ENCODE assay signal across 8 cellular contexts in the genomic region with DNA sequence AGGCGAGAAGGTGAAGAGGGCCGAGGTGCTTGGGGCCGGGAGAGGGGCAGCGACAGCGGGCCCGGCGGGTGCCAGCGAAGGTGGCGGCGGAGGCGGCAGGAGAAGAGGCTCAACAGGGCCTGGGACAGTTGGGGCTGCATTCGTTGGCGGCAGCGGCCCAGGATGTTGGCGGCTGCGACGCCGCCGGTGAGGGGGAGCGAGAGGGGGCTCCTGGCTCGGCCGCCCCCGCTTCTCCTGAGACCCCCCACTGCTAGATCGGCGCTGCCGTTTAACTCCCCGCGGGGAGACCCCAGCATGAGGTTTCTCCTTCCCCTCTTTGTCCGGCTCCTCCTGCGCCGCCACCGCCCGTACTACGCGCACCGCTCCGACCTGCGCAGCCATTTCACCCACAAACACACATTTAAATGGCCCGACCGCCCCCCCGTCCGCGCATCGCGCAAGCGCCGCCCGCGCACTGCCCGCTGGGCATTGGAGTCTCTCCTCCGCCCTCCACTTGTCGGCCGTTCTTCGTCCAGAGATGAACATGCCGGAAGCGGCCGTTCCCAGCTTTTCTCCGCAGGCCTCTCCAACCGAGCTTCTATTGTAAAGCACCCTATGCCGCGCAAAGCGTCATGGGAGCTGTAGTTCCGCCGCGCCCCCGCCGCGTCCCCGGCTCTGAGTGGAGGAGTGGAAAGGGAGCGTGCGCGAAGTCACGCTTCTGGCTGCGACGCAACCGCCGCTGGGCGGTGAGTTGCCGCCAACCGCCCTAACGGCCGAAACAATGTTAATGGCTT. TPM values are rescaled to one million over a fixed set of nuclear protein-coding genes. Genes with fewer than 3 reads are reported as not detected.
DNase-seq lines count a peak whose midpoint lies in the region; ATAC-seq, FAIRE-seq and TF ChIP-seq lines count a peak whose summit lies in the region.

A gene (minus strand): TSS at position 589 of the 773 bp plus-strand sequence. CDS start 64 bp downstream, at position 525.

- H3K27me3 Mint-ChIP-seq in Caco-2 (ENCODE audit: insufficient read depth, unreplicated experiment), result no peaks in the 10 kb centered on the region
- H3K27me3 Mint-ChIP-seq in activated CD8-positive, alpha-beta memory T cell treated with anti-CD3 and anti-CD28 coated beads, Interleukin-2, amount 10 ng/mL, durations not matched to agents 7 days and 5 days, result no peaks in the 10 kb centered on the region

- H3K4me1 Mint-ChIP-seq in Caco-2 (ENCODE audit: low read depth, unreplicated experiment), result no peaks in the 10 kb centered on the region
- peaks cover 28% of the 10 kb centered on the region for H3K4me1 Mint-ChIP-seq in activated CD8-positive, alpha-beta memory T cell treated with anti-CD3 and anti-CD28 coated beads, Interleukin-2, amount 10 ng/mL, durations not matched to agents 7 days and 5 days

- no peaks in the 10 kb centered on the region for H3K36me3 Mint-ChIP-seq in Caco-2 (ENCODE audit: insufficient read depth, unreplicated experiment)
- H3K36me3 Mint-ChIP-seq in activated CD8-positive, alpha-beta memory T cell treated with anti-CD3 and anti-CD28 coated beads, Interleukin-2, amount 10 ng/mL, durations not matched to agents 7 days and 5 days, result peaks cover 33% of the 10 kb centered on the region

- H3K56ac ChIP-seq in H1 (replicated peaks; ENCODE audit: insufficient read length, low read depth, low read length) (peak within 1 kb of the TSS; percentile 42), mesendoderm (ENCODE audit: low read length) (peak within 1 kb of the TSS; percentile 97)

- H4K91ac ChIP-seq in H1 (replicated peaks; ENCODE audit: insufficient read length, low read length), result peak within 1 kb of the TSS; percentile 58

- H2BK120ac ChIP-seq in H1 (replicated peaks; ENCODE audit: low read depth, low read length) (no peak within 1 kb of the TSS), mesendoderm (ENCODE audit: low read depth, low read length) (no peak within 1 kb of the TSS)

- H3K4me2 ChIP-seq in H1 (ENCODE audit: insufficient read depth in 1 of 2, low read depth in 2 of 2, low read length in 2 of 2) (peak within 1 kb of the TSS; percentile 68 to 73), mesendoderm (ENCODE audit: low read length) (peak within 1 kb of the TSS; percentile 82)

- H3K36me3 ChIP-seq in Caco-2 (ENCODE audit: control insufficient read depth, insufficient read depth, low read length) (no peaks in the 10 kb centered on the region), NT2/D1 (ENCODE audit: insufficient read depth, insufficient read length, low read length) (no peaks in the 10 kb centered on the region), H1 (ENCODE audit: control insufficient read depth in 2 of 4, insufficient read depth in 4 of 4, low read length in 3 of 4) (no peaks in the 10 kb centered on the region), mesendoderm (ENCODE audit: control insufficient read depth, insufficient read depth, low read length) (no peaks in the 10 kb centered on the region)

- no peak; a peak in 1 of 4 replicates for TF ChIP-seq RAD21 in H1 (IDR thresholded peaks at IDR 0.05 in 1 of 2, conservative IDR thresholded peaks at IDR 0.05 in 1 of 2; ENCODE audit: low read depth in 2 of 2, low read length in 2 of 2)

- no peak within 1 kb of the TSS for H2BK15ac ChIP-seq in H1 (ENCODE audit: low read length)
- H2BK15ac ChIP-seq in mesendoderm (replicated peaks; ENCODE audit: low read depth), result no peak within 1 kb of the TSS

- TF ChIP-seq CTCF in Caco-2 (IDR thresholded peaks at IDR 0.05; ENCODE audit: insufficient read depth in 1 of 2, low read depth in 1 of 2, low read length in 1 of 2, severe bottlenecking in 1 of 2, unreplicated experiment in 1 of 2) (no peak), H1 (IDR thresholded peaks at IDR 0.05; ENCODE audit: control extremely low read depth in 1 of 3, insufficient read depth in 1 of 3, low read depth in 1 of 3, low read length in 3 of 3) (no peak)

- H3K27me3 ChIP-seq in Caco-2 (replicated peaks; ENCODE audit: control insufficient read depth, insufficient read depth, low read length) (no peaks in the 10 kb centered on the region), NT2/D1 (ENCODE audit: insufficient read depth, insufficient read length) (no peaks in the 10 kb centered on the region), H1 (replicated peaks in 1 of 4; ENCODE audit: control insufficient read depth in 3 of 4, extremely low read depth in 1 of 4, insufficient read depth in 3 of 4, low read length in 3 of 4) (no peaks in the 10 kb centered on the region), mesendoderm (ENCODE audit: insufficient read depth, low read length, poor library complexity) (no peaks in the 10 kb centered on the region)

- H3K9me3 ChIP-seq in Caco-2 (no peaks in the 10 kb centered on the region), NT2/D1 (ENCODE audit: insufficient read depth, low read length) (no peaks in the 10 kb centered on the region), H1 (ENCODE audit: insufficient read depth in 2 of 2, low read depth in 1 of 2, low read length in 1 of 2) (no peaks in the 10 kb centered on the region)

- peak; percentile 86 for ATAC-seq in GM21381 (IDR thresholded peaks at IDR 0.05; ENCODE audit: unreplicated experiment)
- ATAC-seq in activated CD8-positive, alpha-beta memory T cell treated with anti-CD3 and anti-CD28 coated beads, Interleukin-2, amount 10 ng/mL, durations not matched to agents 7 days and 5 days, result peak; percentile 95

- H3K9me3 Mint-ChIP-seq in Caco-2 (ENCODE audit: unreplicated experiment), result no peaks in the 10 kb centered on the region
- no peaks in the 10 kb centered on the region for H3K9me3 Mint-ChIP-seq in activated CD8-positive, alpha-beta memory T cell treated with anti-CD3 and anti-CD28 coated beads, Interleukin-2, amount 10 ng/mL, durations not matched to agents 7 days and 5 days (ENCODE audit: low read depth)

- intact Hi-C loops in Caco-2 (cut with micrococcal nuclease; ENCODE audit: unreplicated experiment), result loop anchor here (1.0 to 2.0 kb wide), 3 partner anchors 53 to 117 kb away; a partner anchor contains a TSS

- H2BK5ac ChIP-seq in H1 (ENCODE audit: low read depth, low read length) (peak within 1 kb of the TSS; percentile 67), mesendoderm (ENCODE audit: low read length) (no peak within 1 kb of the TSS)

- H4K8ac ChIP-seq in H1 (ENCODE audit: extremely low read depth, insufficient read depth, low read length) (peak within 1 kb of the TSS; percentile 93), mesendoderm (ENCODE audit: low read depth, low read length) (peak within 1 kb of the TSS; percentile 60)

- no peak within 1 kb of the TSS for H2BK20ac ChIP-seq in H1 (ENCODE audit: low read length)

- no peak within 1 kb of the TSS for H3K14ac ChIP-seq in H1 (ENCODE audit: insufficient read length)

- DNase-seq in Caco-2, result peak; percentile 95 to 98
- DNase-seq in HUDEP-2 (lab: John Stamatoyannopoulos, UW; ENCODE audit: unreplicated experiment in 76 of 76), result peak; percentile 27 to 99 (median 97)
- peak; percentile 100 for DNase-seq in NT2/D1 (ENCODE audit: low read depth, low spot score)
- peak; percentile 100 for DNase-seq in activated CD8-positive, alpha-beta memory T cell treated with anti-CD3 and anti-CD28 coated beads, Interleukin-2, amount 10 ng/mL, durations not matched to agents 7 days and 5 days
- DNase-seq in H1 (ENCODE audit: low read depth in 1 of 2, low spot score in 2 of 2), result peak; percentile 94 to 96
- peak; percentile 100 for DNase-seq in mesendoderm
- DNase-seq in stimulated activated CD8-positive, alpha-beta memory T cell treated with anti-CD3 and anti-CD28 coated beads, Interleukin-15, amount 100 ng/mL, for 1 hour (ENCODE audit: low read depth), result peak; percentile 97

- H3K4me3 ChIP-seq in Caco-2 (ENCODE audit: low read depth, low read length) (peak within 1 kb of the TSS; percentile 82), NT2/D1 (ENCODE audit: insufficient read length, low read depth) (peak within 1 kb of the TSS; percentile 97), H1 (ENCODE audit: extremely low read depth in 1 of 4, insufficient read depth in 2 of 4, low read depth in 3 of 4, low read length in 4 of 4) (peak within 1 kb of the TSS; percentile 85 to 99 (median 92)), mesendoderm (ENCODE audit: low read length) (peak within 1 kb of the TSS; percentile 90)

- H2BK12ac ChIP-seq in H1 (ENCODE audit: low read depth, low read length), result no peak within 1 kb of the TSS; the same call in 1 of the 2 replicates

- TF ChIP-seq EP300 in H1 (IDR thresholded peaks at IDR 0.05; ENCODE audit: borderline replicate concordance in 1 of 2, low read depth in 2 of 2, low read length in 2 of 2), result 0 out of 3 replicates have a peak, but pooled peaks of 1 of the 2 experiments have one; percentile 25

- H3K4me1 ChIP-seq in Caco-2 (peaks cover 8% of the 10 kb centered on the region), NT2/D1 (ENCODE audit: insufficient read depth, insufficient read length) (no peaks in the 10 kb centered on the region), H1 (replicated peaks in 1 of 4; ENCODE audit: control insufficient read depth in 3 of 4, insufficient read depth in 4 of 4, low read length in 3 of 4) (no peaks in the 10 kb centered on the region), mesendoderm (ENCODE audit: control insufficient read depth, low read depth, low read length) (peaks cover 2% of the 10 kb centered on the region)

- H3K18ac ChIP-seq in H1 (ENCODE audit: extremely low read depth, low read length) (peak within 1 kb of the TSS; percentile 29), mesendoderm (ENCODE audit: low read length) (peak within 1 kb of the TSS; percentile 4)

- H2AK5ac ChIP-seq in H1 (ENCODE audit: low read depth, low read length), result no peak within 1 kb of the TSS; the same call in 1 of the 2 replicates
- no peak within 1 kb of the TSS for H2AK5ac ChIP-seq in mesendoderm (ENCODE audit: low read length)

- H3K27ac ChIP-seq in H1 (ENCODE audit: low read depth, low read length) (peak within 1 kb of the TSS; percentile 65), mesendoderm (ENCODE audit: low read depth, low read length) (peak within 1 kb of the TSS; percentile 69)

- peak within 1 kb of the TSS; percentile 70 for H3K27ac Mint-ChIP-seq in Caco-2 (ENCODE audit: unreplicated experiment)
- H3K27ac Mint-ChIP-seq in activated CD8-positive, alpha-beta memory T cell treated with anti-CD3 and anti-CD28 coated beads, Interleukin-2, amount 10 ng/mL, durations not matched to agents 7 days and 5 days, result peak within 1 kb of the TSS; percentile 92

- H3K4me3 Mint-ChIP-seq in Caco-2 (ENCODE audit: unreplicated experiment), result peak within 1 kb of the TSS; percentile 77
- H3K4me3 Mint-ChIP-seq in activated CD8-positive, alpha-beta memory T cell treated with anti-CD3 and anti-CD28 coated beads, Interleukin-2, amount 10 ng/mL, durations not matched to agents 7 days and 5 days, result peak within 1 kb of the TSS; percentile 83

- peaks cover 2 to 4% of the 10 kb centered on the region in 2 experiments for H4K20me1 ChIP-seq in H1 (replicated peaks in 1 of 2; ENCODE audit: control insufficient read depth in 1 of 2, insufficient read depth in 2 of 2, low read length in 2 of 2)

- H3K79me1 ChIP-seq in H1 (ENCODE audit: low read depth, low read length) (no peaks in the 10 kb centered on the region), mesendoderm (ENCODE audit: low read length) (peaks cover 7% of the 10 kb centered on the region)

- peaks cover 12 to 43% of the 10 kb centered on the region in 2 experiments for H3K79me2 ChIP-seq in H1 (ENCODE audit: control insufficient read depth in 1 of 2, insufficient read depth in 2 of 2, low read length in 2 of 2)
- peaks cover 32% of the 10 kb centered on the region for H3K79me2 ChIP-seq in mesendoderm (ENCODE audit: control insufficient read depth, insufficient read depth, low read length)

- H3K9ac ChIP-seq in NT2/D1 (ENCODE audit: insufficient read length, low read depth) (peak within 1 kb of the TSS; percentile 98), H1 (replicated peaks in 1 of 4; ENCODE audit: extremely low read depth in 1 of 4, low read depth in 3 of 4, low read length in 3 of 4) (peak within 1 kb of the TSS; percentile 72 to 85 (median 76)), mesendoderm (ENCODE audit: low read length) (peak within 1 kb of the TSS; percentile 94)

- H2AFZ ChIP-seq in H1 (ENCODE audit: low read length), result 0 out of 2 replicates have a peak within 1 kb of the TSS, but pooled peaks have one; percentile 1

- TF ChIP-seq POLR2A in H1 (IDR thresholded peaks at IDR 0.05; ENCODE audit: control extremely low read depth in 1 of 2, low read depth in 2 of 2, low read length in 2 of 2), result peak in 1 of 2 experiments; percentile 82; a peak in 2 of 3 replicates

- CTCF ChIA-PET in Caco-2 (lab: Charles Lee), result interaction anchor here (0.9 to 1.0 kb wide), 3 partner anchors 18 to 739 kb away, joined by 3 to 4 read pairs (median 3); a partner anchor contains a TSS
- CTCF ChIA-PET in activated CD8-positive, alpha-beta memory T cell treated with anti-CD3 and anti-CD28 coated beads, Interleukin-2, amount 10 ng/mL, durations not matched to agents 7 days and 5 days (lab: Charles Lee), result interaction anchor here (0.7 to 2.0 kb wide), 6 partner anchors 11 to 142 kb away, joined by 3 to 6 read pairs (median 5); a partner anchor contains a TSS
- CTCF ChIA-PET in H1 (lab: Charles Lee; ENCODE audit: partially characterized antibody), result no interaction called here

- TSS peak; percentile 33 for BruUV-seq in Caco-2 (replicated peaks; lab: Mats Ljungman, UMichigan)

- H3K4ac ChIP-seq in H1 (replicated peaks; ENCODE audit: insufficient read length, low read depth, low read length) (no peak within 1 kb of the TSS), mesendoderm (ENCODE audit: low read depth, low read length) (no peak within 1 kb of the TSS)

- peak within 1 kb of the TSS; percentile 69 for H4K5ac ChIP-seq in H1 (ENCODE audit: insufficient read length, low read depth, low read length)
- H4K5ac ChIP-seq in mesendoderm (ENCODE audit: low read length), result no peak within 1 kb of the TSS

- POLR2A ChIA-PET in Caco-2 (lab: Charles Lee) (interaction anchor here (0.6 to 1.0 kb wide), 3 partner anchors 92 to 820 kb away, joined by 3 to 5 read pairs (median 4); a partner anchor contains a TSS), H1 (lab: Charles Lee; ENCODE audit: partially characterized antibody) (interaction anchor here (0.8 to 2.5 kb wide), 14 partner anchors 10 to 135 kb away, joined by 3 to 17 read pairs (median 3); a partner anchor contains a TSS)

- no peaks in the 10 kb centered on the region; the same call in 1 of the 2 replicates for H3K23me2 ChIP-seq in H1 (ENCODE audit: low read depth, low read length)

- no peak for FAIRE-seq in H1 (lab: Jason Lieb, UNC)

- WGBS in H1 (ENCODE audit: extremely low coverage in 1 of 2, insufficient coverage in 1 of 2, insufficient read length in 1 of 2, insufficient replicate concordance in 2 of 2, low coverage in 1 of 2, low lambda C conversion rate in 2 of 2, missing lambda C conversion rate in 1 of 2), 2 experiments, result 1% methylated on average over 65 of the region's 82 CpGs; no CpG with 5 or more reads in 1 of the 2 experiments
- WGBS in mesendoderm (ENCODE audit: extremely low coverage, insufficient coverage, low lambda C conversion rate), result no CpG with 5 or more reads among the region's 82 CpGs

- no peak within 1 kb of the TSS for H3K23ac ChIP-seq in H1 (ENCODE audit: insufficient read length)
- no peak within 1 kb of the TSS for H3K23ac ChIP-seq in mesendoderm (ENCODE audit: low read length)

RNA-seq across cellular contexts. Expression of the gene that starts here (rescaled TPM):
- 7.3 and 11.5 TPM in 2 replicates for total RNA-seq in Caco-2 (2022)
- total RNA-seq in activated CD8-positive, alpha-beta memory T cell treated with anti-CD3 and anti-CD28 coated beads, Interleukin-2, amount 10 ng/mL, durations not matched to agents 7 days and 5 days, result 10 to 100 TPM; 23.7 to 24.9 TPM
- 16.4 and 17.6 TPM in 2 replicates for total RNA-seq in H1 (2021; fragmentation: NEBNext Ultra II Directional; extraction: Animal tissue kit (Norgen Biotek cat#: 25700))
- 3.9 and 4.2 TPM in 2 replicates for polyA plus RNA-seq in H1 (2011; rRNA removed)
- polyA plus RNA-seq in H1 (2011; cell fraction: cytosol; rRNA removed), result 5.4 TPM
- 4.5 TPM for polyA plus RNA-seq in H1 (2011; cell fraction: nucleus; rRNA removed)
- polyA plus RNA-seq in H1 (2012, experiment 1 of 2), result 7.9 to 10.1 TPM (median 8.4 TPM) in 4 replicates
- 1.5 TPM for polyA plus RNA-seq in H1 (2012, experiment 2 of 2)
- 7.0 TPM for polyA plus RNA-seq in H1 (2013, experiment 1 of 2)
- 7.2 TPM for polyA plus RNA-seq in H1 (2013, experiment 2 of 2)
- 33.8 and 40.8 TPM in 2 replicates for polyA minus RNA-seq in H1 (2011; rRNA and poly(A)+ RNA removed)
- polyA minus RNA-seq in H1 (2011; cell fraction: cytosol; rRNA and poly(A)+ RNA removed), result 16.1 TPM
- polyA minus RNA-seq in H1 (2011; cell fraction: nucleus; rRNA and poly(A)+ RNA removed), result 13.9 TPM
- 7.0 TPM for polyA plus RNA-seq in mesendoderm (2013, experiment 1 of 2)
- 6.8 TPM for polyA plus RNA-seq in mesendoderm (2013, experiment 2 of 2)

Comparison
In these comparisons a context has a peak if more than half of its experiments do, and no peak if none do; other contexts are left out.
1. Peak in every context shown above with its lines: DNase-seq, ATAC-seq, H3K4me3 ChIP-seq and H3K27ac ChIP-seq.